17 cellular contexts compared by ENCODE assay signal in the genomic region with DNA sequence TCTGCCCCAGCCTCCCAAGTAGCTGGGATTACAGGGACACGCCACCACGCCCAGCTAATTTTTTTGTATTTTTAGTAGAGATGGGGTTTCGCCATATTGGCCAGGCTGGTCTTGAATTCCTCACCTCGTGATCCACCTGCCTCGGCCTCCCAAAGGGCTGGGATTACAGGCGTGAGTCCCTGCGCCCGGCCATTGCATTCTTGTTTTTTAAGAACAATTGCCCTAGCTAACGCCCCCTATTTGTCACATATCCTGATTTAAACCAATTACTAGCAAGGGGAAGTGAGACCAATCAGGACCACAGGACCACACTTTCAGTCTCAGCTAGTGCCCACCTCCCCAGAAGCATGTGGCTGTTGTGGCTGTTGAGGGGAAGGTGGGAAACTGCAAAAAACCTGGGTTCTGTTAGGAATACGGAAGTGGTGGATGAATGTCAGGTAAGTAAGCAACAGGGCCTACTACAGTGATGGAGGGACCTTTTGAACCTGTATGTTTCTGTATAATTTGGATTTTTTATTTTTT. TPM values are rescaled to one million over a fixed set of nuclear protein-coding genes. Genes with fewer than 3 reads are reported as not detected.
DNase-seq lines count a peak whose midpoint lies in the region; ATAC-seq and TF ChIP-seq lines count a peak whose summit lies in the region.
"Had no signal": no experiment of that assay in that cellular context is flagged by ENCODE, and none has a peak within 500 bp of the region (broad histone marks: within the 10 kb centered on the region; RNA-seq: fewer than 3 reads in every experiment).

No MANE protein-coding gene starts in this region.

- WGBS in lung, 2 donors, result 84 to 85% methylated on average over 10 of the region's 10 CpGs

- TF ChIP-seq CTCF in lung (IDR thresholded peaks at IDR 0.05; ENCODE audit: control extremely low read depth, extremely low read depth), result no peak
- TF ChIP-seq CTCF in type B pancreatic cell (conservative IDR thresholded peaks at IDR 0.05), result no peak
- no peak for TF ChIP-seq CTCF in colonic mucosa (IDR thresholded peaks at IDR 0.05)

- peaks cover 16% of the 10 kb centered on the region for H3K4me1 Mint-ChIP-seq in activated CD8-positive, alpha-beta memory T cell treated with anti-CD3 and anti-CD28 coated beads, Interleukin-2, amount 10 ng/mL, durations not matched to agents 7 days and 5 days
- H3K4me1 Mint-ChIP-seq in type B pancreatic cell (ENCODE audit: unreplicated experiment), result peaks cover 12% of the 10 kb centered on the region

- no peak overlapping the region for H3K4me3 Mint-ChIP-seq in activated CD8-positive, alpha-beta memory T cell treated with anti-CD3 and anti-CD28 coated beads, Interleukin-2, amount 10 ng/mL, durations not matched to agents 7 days and 5 days
- no peak overlapping the region for H3K4me3 Mint-ChIP-seq in type B pancreatic cell
- H3K4me3 Mint-ChIP-seq: CD14-positive monocyte had no signal

- no peaks in the 10 kb centered on the region for H3K36me3 Mint-ChIP-seq in activated CD8-positive, alpha-beta memory T cell treated with anti-CD3 and anti-CD28 coated beads, Interleukin-2, amount 10 ng/mL, durations not matched to agents 7 days and 5 days
- no peaks in the 10 kb centered on the region for H3K36me3 Mint-ChIP-seq in type B pancreatic cell
- H3K36me3 Mint-ChIP-seq: CD14-positive monocyte had no signal

- peaks cover 12% of the 10 kb centered on the region for H3K27me3 Mint-ChIP-seq in activated CD8-positive, alpha-beta memory T cell treated with anti-CD3 and anti-CD28 coated beads, Interleukin-2, amount 10 ng/mL, durations not matched to agents 7 days and 5 days
- H3K27me3 Mint-ChIP-seq in type B pancreatic cell, result peaks cover 6% of the 10 kb centered on the region

- H3K4me3 ChIP-seq in lung (no peak overlapping the region), colonic mucosa (no peak overlapping the region)
- H3K4me3 ChIP-seq: SJCRH30 had no signal

- peak; percentile 22 for DNase-seq in activated CD8-positive, alpha-beta memory T cell treated with anti-CD3 and anti-CD28 coated beads, Interleukin-2, amount 50 U/mL, for 48 hours
- no peak for DNase-seq in activated CD8-positive, alpha-beta memory T cell treated with anti-CD3 and anti-CD28 coated beads, Interleukin-2, amount 10 ng/mL, durations not matched to agents 7 days and 5 days
- DNase-seq in MV-4-11 (lab: John Stamatoyannopoulos, UW) (peak; percentile 60), lung (ENCODE audit: low spot score) (peak; percentile 22), type B pancreatic cell (ENCODE audit: extremely low spot score, unreplicated experiment) (peak; percentile 18), colonic mucosa (no peak), iPS-NIHi7 (ENCODE audit: extremely low spot score) (no peak)
- no peak for DNase-seq in activated CD4-positive, alpha-beta T cell treated with anti-CD3 and anti-CD28 coated beads, Interleukin-2, amount 50 U/mL, for 1 hour
- DNase-seq: Caco-2, DMS53, HCEC 1CT, NCI-H1105 treated with DMSO at 0.1 percent for 48 hours, NCI-H187 treated with DMSO at 0.1 percent for 48 hours, NCI-H2171 treated with DMSO at 0.1 percent for 48 hours, NCI-H774, SJCRH30 had no signal

- H3K9me3 ChIP-seq in lung (ENCODE audit: control insufficient read depth in 2 of 2, insufficient read depth in 1 of 2, low read length in 1 of 2), result no peaks in the 10 kb centered on the region
- H3K9me3 ChIP-seq in colonic mucosa, result no peaks in the 10 kb centered on the region
- H3K9me3 ChIP-seq: Caco-2, SJCRH30 had no signal

- H3K9ac ChIP-seq in colonic mucosa (ENCODE audit: low read depth in 2 of 2, low read length in 2 of 2), result no peak overlapping the region

- H3K4me1 ChIP-seq in lung (ENCODE audit: control insufficient read depth in 2 of 2, insufficient read depth in 2 of 2, low read length in 2 of 2), result peaks cover 0 to 3% of the 10 kb centered on the region in 2 donors
- H3K4me1 ChIP-seq in colonic mucosa, result no peaks in the 10 kb centered on the region
- H3K4me1 ChIP-seq: Caco-2, SJCRH30 had no signal

- no peak overlapping the region for H3K27ac Mint-ChIP-seq in activated CD8-positive, alpha-beta memory T cell treated with anti-CD3 and anti-CD28 coated beads, Interleukin-2, amount 10 ng/mL, durations not matched to agents 7 days and 5 days
- H3K27ac Mint-ChIP-seq in type B pancreatic cell, result no peak overlapping the region
- H3K27ac Mint-ChIP-seq: CD14-positive monocyte had no signal

- ATAC-seq in activated CD8-positive, alpha-beta memory T cell treated with anti-CD3 and anti-CD28 coated beads, Interleukin-2, amount 10 ng/mL, durations not matched to agents 7 days and 5 days, result no peak
- no peak for ATAC-seq in lung (ENCODE audit: insufficient read depth, low FRiP score)

- intact Hi-C loops in colonic mucosa (cut with DNase I), result no loop called here

- H3K27ac ChIP-seq in lung (ENCODE audit: low read depth in 1 of 2, low read length in 1 of 2) (no peak overlapping the region), colonic mucosa (no peak overlapping the region)
- H3K27ac ChIP-seq: SJCRH30 had no signal

- H3K36me3 ChIP-seq in lung (ENCODE audit: control insufficient read depth in 2 of 2, insufficient read depth in 2 of 2, low read length in 2 of 2), result no peaks in the 10 kb centered on the region
- H3K36me3 ChIP-seq in colonic mucosa, result no peaks in the 10 kb centered on the region
- H3K36me3 ChIP-seq: SJCRH30 had no signal

- no peaks in the 10 kb centered on the region for H3K9me3 Mint-ChIP-seq in activated CD8-positive, alpha-beta memory T cell treated with anti-CD3 and anti-CD28 coated beads, Interleukin-2, amount 10 ng/mL, durations not matched to agents 7 days and 5 days (ENCODE audit: low read depth)
- H3K9me3 Mint-ChIP-seq in type B pancreatic cell, result no peaks in the 10 kb centered on the region

- H3K27me3 ChIP-seq in lung (ENCODE audit: control insufficient read depth, insufficient read depth) (no peaks in the 10 kb centered on the region), colonic mucosa (no peaks in the 10 kb centered on the region)
- H3K27me3 ChIP-seq: SJCRH30 had no signal

- CTCF ChIA-PET in activated CD8-positive, alpha-beta memory T cell treated with anti-CD3 and anti-CD28 coated beads, Interleukin-2, amount 10 ng/mL, durations not matched to agents 7 days and 5 days (lab: Charles Lee), result no interaction called here

RNA-seq across cellular contexts. Expression of a gene that starts 37.8 kb away (rescaled TPM):
- total RNA-seq in activated CD8-positive, alpha-beta memory T cell treated with anti-CD3 and anti-CD28 coated beads, Interleukin-2, amount 10 ng/mL, durations not matched to agents 7 days and 5 days, result 10 to 100 TPM; 23.8 to 24.2 TPM
- 10 to 100 TPM; 24.0 to 25.0 TPM for total RNA-seq in lung
- 10 to 100 TPM; 15.5 to 33.0 TPM for polyA plus RNA-seq in lung
- 23.0 and 36.4 TPM in 2 replicates for total RNA-seq in type B pancreatic cell (ENCODE audit: low replicate concordance)
- total RNA-seq in colonic mucosa, result 10 to 100 TPM; 15.6 to 19.8 TPM

RNA-seq across cellular contexts. Expression of a gene that starts 39.8 kb away (rescaled TPM):
- 100 to 1,000 TPM; 109 to 118 TPM for total RNA-seq in activated CD8-positive, alpha-beta memory T cell treated with anti-CD3 and anti-CD28 coated beads, Interleukin-2, amount 10 ng/mL, durations not matched to agents 7 days and 5 days
- total RNA-seq in lung, result 100 to 1,000 TPM; 135 to 166 TPM
- polyA plus RNA-seq in lung, result 100 to 1,000 TPM in 1 of 2 donors, 10 to 100 TPM in 1; 74.2 to 115 TPM
- 94.7 and 157 TPM in 2 replicates for total RNA-seq in type B pancreatic cell (ENCODE audit: low replicate concordance)
- 100 to 1,000 TPM; 110 to 129 TPM for total RNA-seq in colonic mucosa

Comparison
In these comparisons a context has a peak if more than half of its experiments do, and no peak if none do; other contexts are left out.
1. DNase-seq: peak in activated CD8-positive, alpha-beta memory T cell treated with anti-CD3 and anti-CD28 coated beads, Interleukin-2, amount 50 U/mL, for 48 hours (single experiment), MV-4-11 (single experiment), lung (single experiment) and type B pancreatic cell (single experiment); none in activated CD8-positive, alpha-beta memory T cell treated with anti-CD3 and anti-CD28 coated beads, Interleukin-2, amount 10 ng/mL, durations not matched to agents 7 days and 5 days (single experiment), activated CD4-positive, alpha-beta T cell treated with anti-CD3 and anti-CD28 coated beads, Interleukin-2, amount 50 U/mL, for 1 hour (single experiment), colonic mucosa (single experiment) and iPS-NIHi7 (single experiment).